In genomic region chr15:59303641-59304433, GRCh38 we compare ENCODE assay signal across 1 cellular context.
TF ChIP-seq lines count a peak whose summit lies in the region.

No MANE protein-coding gene starts in this region.

TF ChIP-seq in GM12878, 131 proteins besides CTCF, POLR2A, EP300 and RAD21 (continued from another document and continues in another):
- TF ChIP-seq ZBTB33 (IDR thresholded peaks at IDR 0.05) (no peak), ATF7 (IDR thresholded peaks at IDR 0.05; ENCODE audit: low read depth) (peak; percentile 63; the same call in 1 of the 2 replicates), RCOR1 (conservative IDR thresholded peaks at IDR 0.05; ENCODE audit: low read depth, low read length) (no peak), PAX8 (IDR thresholded peaks at IDR 0.05) (no peak), RELA (IDR thresholded peaks at IDR 0.05; ENCODE audit: borderline replicate concordance, partially characterized antibody) (peak; percentile 44), E4F1 (IDR thresholded peaks at IDR 0.05; ENCODE audit: borderline replicate concordance, partially characterized antibody) (no peak), RAD51 (IDR thresholded peaks at IDR 0.05) (no peak), LARP7 (IDR thresholded peaks at IDR 0.05) (no peak), CREB1 (IDR thresholded peaks at IDR 0.05; ENCODE audit: low read depth) (no peak), NFIC (IDR thresholded peaks at IDR 0.05; ENCODE audit: low read depth, low read length) (peak; percentile 60; the same call in 1 of the 2 replicates), SMAD1 (IDR thresholded peaks at IDR 0.05; ENCODE audit: low read depth, partially characterized antibody) (peak; percentile 6), KAT2A (conservative IDR thresholded peaks at IDR 0.05; ENCODE audit: control insufficient read depth, low read depth, low read length) (no peak), CHD2 (IDR thresholded peaks at IDR 0.05; ENCODE audit: borderline replicate concordance, low read depth, low read length) (no peak), NRF1 (conservative IDR thresholded peaks at IDR 0.05; ENCODE audit: low read depth, low read length) (no peak), ZNF687 (IDR thresholded peaks at IDR 0.05) (no peak; the same call in 1 of the 2 replicates), BHLHE40 (IDR thresholded peaks at IDR 0.05; ENCODE audit: borderline replicate concordance in 1 of 2, low read depth in 2 of 2, low read length in 1 of 2) (peak; percentile 43 to 79; a peak in 2 of 4 replicates), TCF12 (IDR thresholded peaks at IDR 0.05; ENCODE audit: low read depth, low read length) (no peak), MAX (IDR thresholded peaks at IDR 0.05; ENCODE audit: low read depth, low read length) (no peak), CBX3 (IDR thresholded peaks at IDR 0.05; ENCODE audit: borderline replicate concordance, low read depth) (no peak), CREM (IDR thresholded peaks at IDR 0.05; ENCODE audit: low read depth) (peak; percentile 37; the same call in 1 of the 2 replicates), EZH2 (IDR thresholded peaks at IDR 0.05; ENCODE audit: borderline replicate concordance, control insufficient read depth, low read depth, low read length) (no peak), HCFC1 (IDR thresholded peaks at IDR 0.05; ENCODE audit: low read length) (no peak), ATF3 (IDR thresholded peaks at IDR 0.05; ENCODE audit: borderline replicate concordance, extremely low read depth, low read depth, low read length) (no peak), GATAD2B (conservative IDR thresholded peaks at IDR 0.05; ENCODE audit: low read depth) (no peak), NFYA (IDR thresholded peaks at IDR 0.05; ENCODE audit: borderline replicate concordance, low read depth, low read length) (no peak), GABPA (IDR thresholded peaks at IDR 0.05; ENCODE audit: low read depth) (no peak), BRCA1 (IDR thresholded peaks at IDR 0.05; ENCODE audit: low read depth, low read length) (no peak), PRDM15 (CRISPR knock-in tag; IDR thresholded peaks at IDR 0.05) (no peak), USF2 (IDR thresholded peaks at IDR 0.05; ENCODE audit: borderline replicate concordance, low read depth, low read length) (no peak), E2F4 (IDR thresholded peaks at IDR 0.05; ENCODE audit: low read depth, low read length) (no peak), HDAC6 (IDR thresholded peaks at IDR 0.05; ENCODE audit: unreplicated experiment) (no peak), IRF3 (IDR thresholded peaks at IDR 0.05) (no peak), BCLAF1 (IDR thresholded peaks at IDR 0.05) (no peak), POLR2AphosphoS5 (IDR thresholded peaks at IDR 0.05; ENCODE audit: low read length) (no peak; the same call in 1 of the 2 replicates), CBFB (IDR thresholded peaks at IDR 0.05; ENCODE audit: low read depth) (no peak), NBN (IDR thresholded peaks at IDR 0.05) (peak; percentile 66), SPI1 (IDR thresholded peaks at IDR 0.05; ENCODE audit: borderline replicate concordance, insufficient read depth, low read depth, low read length) (no peak), EED (IDR thresholded peaks at IDR 0.05; ENCODE audit: low read depth) (peak; percentile 32; the same call in 1 of the 2 replicates), BCL3 (IDR thresholded peaks at IDR 0.05; ENCODE audit: borderline replicate concordance, insufficient read depth, low read depth, low read length, poor library complexity, severe bottlenecking) (no peak), MEF2A (IDR thresholded peaks at IDR 0.05; ENCODE audit: insufficient read depth, low read depth, low read length) (peak; percentile 30; the same call in 1 of the 2 replicates)
